Comparison of ENCODE assay signal across 13 cellular contexts in genomic region chr3:40170395-40170794, GRCh38.
DNase-seq lines count a peak whose midpoint lies in the region; ATAC-seq lines count a peak whose summit lies in the region.
"Had no signal": no experiment of that assay in that cellular context is flagged by ENCODE, and none has a peak within 500 bp of the region (broad histone marks: within the 10 kb centered on the region; RNA-seq: fewer than 3 reads in every experiment).

No MANE protein-coding gene starts in this region.

- no peaks in the 10 kb centered on the region for H3K9me3 Mint-ChIP-seq in central memory CD8-positive, alpha-beta T cell
- H3K9me3 Mint-ChIP-seq: activated T-cell treated with anti-CD3 and anti-CD28 coated beads, Interleukin-2, amount 50 U/mL, for 4 hours had no signal

- no peak overlapping the region for H3K4me3 Mint-ChIP-seq in central memory CD8-positive, alpha-beta T cell
- H3K4me3 Mint-ChIP-seq: activated T-cell treated with anti-CD3 and anti-CD28 coated beads, Interleukin-2, amount 50 U/mL, for 4 hours; mesothelial cell of epicardium had no signal

- H3K27ac Mint-ChIP-seq in central memory CD8-positive, alpha-beta T cell (ENCODE audit: low read depth), result no peak overlapping the region
- H3K27ac Mint-ChIP-seq: mesothelial cell of epicardium had no signal

- ATAC-seq in GM18520 (IDR thresholded peaks at IDR 0.05; ENCODE audit: unreplicated experiment), result peak; percentile 95
- ATAC-seq in GM21390 (IDR thresholded peaks at IDR 0.05; ENCODE audit: unreplicated experiment), result peak; percentile 96
- ATAC-seq in HG03066 (IDR thresholded peaks at IDR 0.05; ENCODE audit: low read depth, unreplicated experiment), result peak; percentile 97
- ATAC-seq in central memory CD8-positive, alpha-beta T cell (replicated peaks; ENCODE audit: extremely low read depth, poor library complexity, severe bottlenecking), result peak; percentile 19
- ATAC-seq: activated T-cell treated with anti-CD3 and anti-CD28 coated beads, Interleukin-2, amount 50 U/mL, for 4 hours; gastroesophageal sphincter had no signal

- peaks cover 4% of the 10 kb centered on the region for H3K4me1 Mint-ChIP-seq in central memory CD8-positive, alpha-beta T cell
- H3K4me1 Mint-ChIP-seq: mesothelial cell of epicardium had no signal

- H3K36me3 Mint-ChIP-seq in central memory CD8-positive, alpha-beta T cell (ENCODE audit: insufficient read depth), result no peaks in the 10 kb centered on the region
- H3K36me3 Mint-ChIP-seq: mesothelial cell of epicardium had no signal

- DNase-seq in central memory CD8-positive, alpha-beta T cell (ENCODE audit: low spot score in 2 of 2), result no peak
- DNase-seq in NCI-H226 (no peak), EL (no peak), NCI-H82 (lab: John Stamatoyannopoulos, UW) (no peak), Kasumi-1 (lab: John Stamatoyannopoulos, UW) (no peak)
- DNase-seq: activated T-cell treated with anti-CD3 and anti-CD28 coated beads, Interleukin-2, amount 50 U/mL, for 4 hours; NCI-H187; stimulated activated naive CD4-positive, alpha-beta T cell had no signal

- peaks cover 16% of the 10 kb centered on the region for H3K27me3 Mint-ChIP-seq in central memory CD8-positive, alpha-beta T cell

Comparison
In these comparisons a context has a peak if more than half of its experiments do, and no peak if none do; other contexts are left out.
1. ATAC-seq: peak in every context shown above with its lines; median percentile 97 in HG03066; 96 in GM21390; 95 in GM18520; 19 in central memory CD8-positive, alpha-beta T cell.